Comparison of ENCODE assay signal across 13 cellular contexts in genomic region chr3:25454411-25454927, GRCh38. TPM values are rescaled to one million over a fixed set of nuclear protein-coding genes. Genes with fewer than 3 reads are reported as not detected.
DNase-seq lines count a peak whose midpoint lies in the region; ATAC-seq, FAIRE-seq and TF ChIP-seq lines count a peak whose summit lies in the region.
"Had no signal": no experiment of that assay in that cellular context is flagged by ENCODE, and none has a peak within 500 bp of the region (broad histone marks: within the 10 kb centered on the region; RNA-seq: fewer than 3 reads in every experiment).

No MANE protein-coding gene starts in this region.

- H3K4me2 ChIP-seq in GM23338 = peak overlapping the region; percentile 28; the same call in 1 of the 2 replicates

- no peaks in the 10 kb centered on the region for H3F3A ChIP-seq in GM23338 (replicated peaks; ENCODE audit: low read depth)

- H3K4me1 Mint-ChIP-seq in GM23338 = peaks cover 27% of the 10 kb centered on the region

- peaks cover 35% of the 10 kb centered on the region for H3K4me1 ChIP-seq in GM23338 (ENCODE audit: insufficient read depth)
- peaks cover 29% of the 10 kb centered on the region for H3K4me1 ChIP-seq in adipocyte (ENCODE audit: control insufficient read depth, insufficient read depth, low read length)
- peaks cover 25 to 32% of the 10 kb centered on the region in 2 donors for H3K4me1 ChIP-seq in kidney (ENCODE audit: control insufficient read depth in 1 of 2, insufficient read depth in 1 of 2, low read depth in 1 of 2, low read length in 2 of 2)
- peaks cover 0 to 65% (median 48%) of the 10 kb centered on the region in 4 donors for H3K4me1 ChIP-seq in tibial artery

- H3K4me3 ChIP-seq in GM23338 (no peak overlapping the region), adipocyte (ENCODE audit: low read length) (peak overlapping the region; percentile 59), kidney (ENCODE audit: low read length in 2 of 2) (peak overlapping the region in 1 of 2 donors; percentile 15), tibial artery (peak overlapping the region; percentile 27 to 38)

- H3K27ac Mint-ChIP-seq in GM23338 = peak overlapping the region; percentile 51

- peak overlapping the region; percentile 43 for H3K4me3 Mint-ChIP-seq in GM23338

- no peak for TF ChIP-seq CTCF in GM23338 (conservative IDR thresholded peaks at IDR 0.05; ENCODE audit: low read depth in 2 of 2)
- TF ChIP-seq CTCF in kidney (IDR thresholded peaks at IDR 0.05; ENCODE audit: borderline replicate concordance, extremely low read depth, insufficient read depth) = no peak
- TF ChIP-seq CTCF in tibial artery (IDR thresholded peaks at IDR 0.05) = no peak

- H4K20me1 ChIP-seq in GM23338 (replicated peaks; ENCODE audit: insufficient read depth) = no peaks in the 10 kb centered on the region

- H2AFZ ChIP-seq in GM23338 = no peak overlapping the region

- H3K27ac ChIP-seq in GM23338 (ENCODE audit: low read depth) = peak overlapping the region; percentile 88
- peak overlapping the region; percentile 9 to 78 for H3K27ac ChIP-seq in kidney (ENCODE audit: low read depth in 2 of 2, low read length in 2 of 2)
- H3K27ac ChIP-seq in tibial artery = peak overlapping the region; percentile 65 to 77

- H3K36me3 ChIP-seq in GM23338 (ENCODE audit: insufficient read depth) = no peaks in the 10 kb centered on the region
- H3K36me3 ChIP-seq in adipocyte (ENCODE audit: control insufficient read depth, insufficient read depth, low read length, severe bottlenecking) = no peaks in the 10 kb centered on the region
- no peaks in the 10 kb centered on the region for H3K36me3 ChIP-seq in kidney (ENCODE audit: control insufficient read depth in 1 of 2, insufficient read depth in 2 of 2, low read length in 2 of 2)
- H3K36me3 ChIP-seq in tibial artery = no peaks in the 10 kb centered on the region

- H3K27me3 ChIP-seq in GM23338 (ENCODE audit: insufficient read depth) (no peaks in the 10 kb centered on the region), adipocyte (replicated peaks; ENCODE audit: control insufficient read depth, insufficient read depth, low read length) (no peaks in the 10 kb centered on the region), tibial artery (no peaks in the 10 kb centered on the region)

- no peak for FAIRE-seq in kidney (lab: Jason Lieb, UNC)

- H3K79me2 ChIP-seq in GM23338 (replicated peaks; ENCODE audit: insufficient read depth) = no peaks in the 10 kb centered on the region

- no peaks in the 10 kb centered on the region for H3K36me3 Mint-ChIP-seq in GM23338 (ENCODE audit: low read depth)

- DNase-seq in GM23338 (ENCODE audit: low spot score) = peak; percentile 67
- no peak for DNase-seq in adipocyte (ENCODE audit: low read depth)
- no peak for DNase-seq in kidney
- no peak for DNase-seq in tibial artery
- DNase-seq in stimulated activated CD4-positive, alpha-beta T cell treated with anti-CD3 and anti-CD28 coated beads, Interleukin-4, amount 100 ng/mL, for 24 hours = no peak
- no peak for DNase-seq in activated CD4-positive, alpha-beta T cell treated with anti-CD3 and anti-CD28 coated beads for 48 hours
- no peak for DNase-seq in NCI-H1694 (lab: John Stamatoyannopoulos, UW)
- DNase-seq: activated naive CD4-positive, alpha-beta T cell treated with Interleukin-2 at 50 U/mL for 16 hours; erythroblast; NCI-H1417 treated with DMSO at 0.1 percent for 48 hours had no signal

- H3K9me2 ChIP-seq in GM23338 (ENCODE audit: insufficient read depth) = no peaks in the 10 kb centered on the region

- ATAC-seq in GM23338 (peak; percentile 79), GM21825 (IDR thresholded peaks at IDR 0.05; ENCODE audit: unreplicated experiment) (no peak)
- ATAC-seq: Panc1 had no signal

- intact Hi-C loops in kidney (cut with DNase I) = no loop called here
- intact Hi-C loops in tibial artery (cut with DNase I; ENCODE audit: low total_unique reads) = no loop called here

- H3K9me3 ChIP-seq in adipocyte (ENCODE audit: control insufficient read depth, low read length) (no peaks in the 10 kb centered on the region), kidney (ENCODE audit: control insufficient read depth in 1 of 2, low read length in 2 of 2) (no peaks in the 10 kb centered on the region), tibial artery (no peaks in the 10 kb centered on the region)

- peaks cover 5% of the 10 kb centered on the region for H3K27me3 Mint-ChIP-seq in GM23338 (ENCODE audit: insufficient read depth, low read depth, poor library complexity)

- no peaks in the 10 kb centered on the region; the same call in 2 of the 3 replicates for H3K9me3 Mint-ChIP-seq in GM23338

- no peak overlapping the region for H3K9ac ChIP-seq in adipocyte (ENCODE audit: low read length)
- no peak overlapping the region for H3K9ac ChIP-seq in kidney (ENCODE audit: low read length in 2 of 2)

TF ChIP-seq in GM23338, 12 proteins besides CTCF, POLR2A, EP300 and RAD21:
- TF ChIP-seq NANOG (IDR thresholded peaks at IDR 0.05; ENCODE audit: borderline replicate concordance) (0 out of 2 replicates have a peak, but pooled peaks have one; percentile 26), CREB1 (CRISPR knock-in tag; IDR thresholded peaks at IDR 0.05; ENCODE audit: low read depth) (no peak)

RNA-seq across cellular contexts. Expression of gene RARB, which starts 26.4 kb away (rescaled TPM):
- 0.14 and 0.39 TPM in 2 replicates for total RNA-seq in GM23338 (2014; rRNA removed; shearing (Covaris generic))
- polyA plus RNA-seq in GM23338 (2016; fragmentation: Nextera tagmentation; extraction: Ambion mirVana) = 0.30 and 0.42 TPM in 2 replicates
- total RNA-seq in kidney = 14.7 TPM
- 8.3 TPM for polyA plus RNA-seq in kidney (ENCODE audit: insufficient read depth, low read depth, low replicate concordance)
- total RNA-seq: G401 had no signal

Comparison
In these comparisons a context has a peak if more than half of its experiments do, and no peak if none do; other contexts are left out.
1. RNA of gene RARB, which starts 26.4 kb away (total RNA-seq): 14.7 TPM in kidney (single experiment); 0.14 to 0.39 TPM in GM23338; every median in the first group is over 10 times any median in the second.
2. Peak in every context shown above with its lines, with median percentiles within 50 percentile points of each other: H3K27ac ChIP-seq.